15 cellular contexts compared by ENCODE assay signal in the genomic region with DNA sequence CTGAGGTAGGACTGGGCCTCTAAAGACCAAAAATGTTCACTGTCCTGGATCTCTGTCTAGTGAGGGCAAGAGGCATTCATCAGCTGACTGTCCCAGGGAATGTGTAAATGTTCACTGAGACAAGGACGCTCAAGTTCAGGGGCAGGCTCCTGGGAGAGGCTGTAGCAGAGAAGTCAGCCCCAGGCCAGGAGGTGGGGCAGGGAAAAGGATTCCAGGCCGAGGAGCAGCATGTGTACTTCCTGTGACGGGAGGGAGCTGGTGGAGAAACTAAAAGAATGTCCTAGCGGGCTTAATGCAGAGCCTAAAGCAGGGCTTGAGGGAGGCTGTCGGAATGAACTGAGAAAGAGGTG.
DNase-seq lines count a peak whose midpoint lies in the region; ATAC-seq, FAIRE-seq and TF ChIP-seq lines count a peak whose summit lies in the region.
"Had no signal": no experiment of that assay in that cellular context is flagged by ENCODE, and none has a peak within 500 bp of the region (broad histone marks: within the 10 kb centered on the region; RNA-seq: fewer than 3 reads in every experiment).

No MANE protein-coding gene starts in this region.

- no peaks in the 10 kb centered on the region for H3K36me3 ChIP-seq in K562 (ENCODE audit: control insufficient read depth, insufficient read depth, low read length)
- no peaks in the 10 kb centered on the region for H3K36me3 ChIP-seq in A673 (ENCODE audit: insufficient read depth, low read length, poor library complexity, severe bottlenecking)

- no peak overlapping the region for H3K4me2 ChIP-seq in K562 (ENCODE audit: insufficient read depth, low read length)

- DNase-seq in GM04503 (ENCODE audit: low read depth) (peak; percentile 51), K562 (ENCODE audit: extremely low read depth in 1 of 4, low spot score in 3 of 4) (no peak), cardiac septum (ENCODE audit: low spot score) (peak; percentile 75), renal cortical epithelial cell (ENCODE audit: low read depth) (peak; percentile 56), A673 (ENCODE audit: low spot score) (no peak), Kasumi-1 (lab: John Stamatoyannopoulos, UW) (no peak)
- DNase-seq: activated B cell treated with CpG ODN at 0.5 μM for 24 hours; activated T-cell treated with anti-CD3 and anti-CD28 coated beads, Interleukin-2, amount 50 U/mL, for 48 hours; DMS 273 treated with DMSO at 0.1 percent for 48 hours; naive thymus-derived CD8-positive, alpha-beta T cell; NCI-H2107; SHP77 treated with DMSO at 0.1 percent for 48 hours; stimulated activated naive B cell treated with anti-CD40 and anti-IgM and Interleukin-4, amounts not matched to agents 10 μg/mL and 1 μg/mL and 100 μg/mL, for 72 hours had no signal

- TF ChIP-seq RAD21 in K562 (CRISPR knock-in tag; conservative IDR thresholded peaks at IDR 0.05 in 1 of 2, IDR thresholded peaks at IDR 0.05 in 1 of 2): no peak

- ATAC-seq in K562: no peak; the same call in 2 of the 3 replicates
- no peak for ATAC-seq in HG03439 (IDR thresholded peaks at IDR 0.05; ENCODE audit: unreplicated experiment)
- ATAC-seq in GM19351 (IDR thresholded peaks at IDR 0.05; ENCODE audit: unreplicated experiment): no peak
- ATAC-seq: naive thymus-derived CD8-positive, alpha-beta T cell; stimulated activated naive B cell treated with anti-CD40 and anti-IgM and Interleukin-4, amounts not matched to agents 10 μg/mL and 1 μg/mL and 100 μg/mL, for 72 hours had no signal

- no peaks in the 10 kb centered on the region for H3K9me1 ChIP-seq in K562 (ENCODE audit: control insufficient read depth, insufficient read depth, low read length)

- intact Hi-C loops in K562 (cut with micrococcal nuclease) (no loop called here), cardiac septum (cut with DNase I) (no loop called here), A673 (cut with micrococcal nuclease; ENCODE audit: unreplicated experiment) (no loop called here)

- CTCF ChIA-PET in K562 (lab: Yijun Ruan, JAX; ENCODE audit: low intra/inter-chr PET ratio) (no interaction called here), A673 (lab: Charles Lee) (no interaction called here)

- peaks cover 0 to 3% of the 10 kb centered on the region in 2 experiments; a peak in 2 of 5 replicates for H3K4me1 ChIP-seq in K562 (replicated peaks in 1 of 2; ENCODE audit: control insufficient read depth in 2 of 2, insufficient read depth in 2 of 2, low read length in 2 of 2)
- H3K4me1 ChIP-seq in A673 (ENCODE audit: insufficient read depth, low read length, poor library complexity, severe bottlenecking): no peaks in the 10 kb centered on the region

- TF ChIP-seq CTCF in K562 (IDR thresholded peaks at IDR 0.05 in 2 of 3, conservative IDR thresholded peaks at IDR 0.05 in 1 of 3; ENCODE audit: insufficient read depth in 2 of 3, low read depth in 1 of 3, low read length in 3 of 3): no peak
- no peak for TF ChIP-seq CTCF in A673 (conservative IDR thresholded peaks at IDR 0.05; ENCODE audit: low read depth, low read length)

- H3K27me3 ChIP-seq in K562 (ENCODE audit: control insufficient read depth in 2 of 2, insufficient read depth in 2 of 2, low read length in 2 of 2) (no peaks in the 10 kb centered on the region; a peak in 1 of 5 replicates), A673 (replicated peaks; ENCODE audit: insufficient read depth, low read depth, low read length, poor library complexity) (no peaks in the 10 kb centered on the region)

- POLR2A ChIA-PET in K562 (lab: Yijun Ruan, JAX) (no interaction called here), A673 (lab: Charles Lee; ENCODE audit: low non-redundant PET) (no interaction called here)

- H4K20me1 ChIP-seq in K562 (replicated peaks; ENCODE audit: control insufficient read depth, insufficient read depth, low read length): no peaks in the 10 kb centered on the region

- in situ Hi-C loops in K562 (cut with MboI): no loop called here

- no peak overlapping the region for H3K4me3 ChIP-seq in K562
- no peak overlapping the region for H3K4me3 ChIP-seq in A673 (ENCODE audit: low read depth, low read length, poor library complexity, severe bottlenecking)

- no peak for TF ChIP-seq POLR2A in K562 (conservative IDR thresholded peaks at IDR 0.05)

- no peak for TF ChIP-seq EP300 in K562 (IDR thresholded peaks at IDR 0.05; ENCODE audit: low read length)

- H3K9me3 ChIP-seq in K562 (replicated peaks; ENCODE audit: control insufficient read depth, insufficient read depth, low read depth, low read length) (no peaks in the 10 kb centered on the region), A673 (ENCODE audit: low read depth, low read length, poor library complexity, severe bottlenecking) (no peaks in the 10 kb centered on the region)

- BruUV-seq in K562 (replicated peaks; lab: Mats Ljungman, UMichigan) (no TSS peak), A673 (replicated peaks; lab: Mats Ljungman, UMichigan) (no TSS peak)

- no peaks in the 10 kb centered on the region for H3K79me2 ChIP-seq in K562 (ENCODE audit: control insufficient read depth, insufficient read depth, low read length)

- FAIRE-seq in K562 (lab: Jason Lieb, UNC): no peak

- WGBS in K562 (ENCODE audit: insufficient coverage, low coverage, missing lambda C conversion rate): 37% methylated on average over 5 of the region's 5 CpGs

- H3K9ac ChIP-seq in K562 (ENCODE audit: insufficient read depth in 1 of 2, low read depth in 2 of 2, low read length in 2 of 2): no peak overlapping the region

- H3K27ac ChIP-seq in K562 (ENCODE audit: extremely low read depth, low read depth, low read length) (no peak overlapping the region), A673 (ENCODE audit: low read depth, low read length, poor library complexity, severe bottlenecking) (no peak overlapping the region)

- H2AFZ ChIP-seq in K562 (ENCODE audit: low read depth, low read length): 0 out of 2 replicates have a peak overlapping the region, but pooled peaks have one; percentile 36

TF ChIP-seq in K562, 482 proteins besides CTCF, POLR2A, EP300 and RAD21:
- TF ChIP-seq ARID1B (IDR thresholded peaks at IDR 0.05) (no peak), PTBP1 (IDR thresholded peaks at IDR 0.05; ENCODE audit: low read depth, low read length) (no peak)
- TF ChIP-seq, protein P1, sequence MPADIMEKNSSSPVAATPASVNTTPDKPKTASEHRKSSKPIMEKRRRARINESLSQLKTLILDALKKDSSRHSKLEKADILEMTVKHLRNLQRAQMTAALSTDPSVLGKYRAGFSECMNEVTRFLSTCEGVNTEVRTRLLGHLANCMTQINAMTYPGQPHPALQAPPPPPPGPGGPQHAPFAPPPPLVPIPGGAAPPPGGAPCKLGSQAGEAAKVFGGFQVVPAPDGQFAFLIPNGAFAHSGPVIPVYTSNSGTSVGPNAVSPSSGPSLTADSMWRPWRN (IDR thresholded peaks at IDR 0.05; ENCODE audit: low read depth): no peak
TF ChIP-seq in K562: peak in this region for 0.

Comparison
In these comparisons a context has a peak if more than half of its experiments do, and no peak if none do; other contexts are left out.
1. DNase-seq: peak in GM04503 (single experiment), cardiac septum (single experiment) and renal cortical epithelial cell (single experiment); none in K562 (0 of 4), A673 (single experiment) and Kasumi-1 (0 of 2).